9 cellular contexts compared by ENCODE assay signal in the genomic region with DNA sequence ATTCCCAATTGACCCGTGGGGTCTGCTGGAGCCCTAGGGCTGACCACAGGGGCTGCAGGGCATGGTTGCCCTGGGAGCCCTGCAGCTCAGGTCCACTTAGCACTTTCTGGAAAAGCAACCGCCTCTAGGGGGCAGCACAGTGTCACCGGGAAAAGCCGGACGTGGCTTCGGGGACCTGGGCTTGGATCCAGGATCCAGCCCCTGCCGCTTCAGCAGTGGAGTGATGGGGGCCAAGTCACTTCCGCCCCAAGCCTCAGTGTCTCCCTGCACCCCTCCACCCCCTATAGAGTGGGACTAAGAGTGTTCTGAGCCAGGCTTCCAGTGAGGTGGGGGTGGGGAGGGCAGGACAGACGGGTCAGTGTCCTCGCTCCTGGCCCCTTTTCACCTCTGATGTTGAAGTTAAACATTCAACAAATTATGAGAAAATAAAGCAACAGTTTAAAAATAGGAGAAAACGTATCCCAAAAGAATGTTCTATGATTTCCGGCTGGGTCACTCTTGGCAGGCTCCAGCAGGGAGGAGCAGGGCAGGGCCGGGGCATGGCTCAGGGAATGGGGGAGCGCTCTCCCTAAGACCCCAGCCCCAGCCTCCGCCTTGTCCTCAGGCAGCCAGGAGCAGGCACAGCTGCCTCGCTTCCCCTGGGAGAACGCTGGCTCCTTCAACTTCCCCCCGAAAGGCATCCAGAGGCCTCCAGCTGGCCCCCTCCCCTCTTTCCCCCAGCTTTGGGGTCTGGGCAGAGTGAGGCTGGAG.
DNase-seq lines count a peak whose midpoint lies in the region; ATAC-seq, FAIRE-seq and TF ChIP-seq lines count a peak whose summit lies in the region.
"Had no signal": no experiment of that assay in that cellular context is flagged by ENCODE, and none has a peak within 500 bp of the region (broad histone marks: within the 10 kb centered on the region; RNA-seq: fewer than 3 reads in every experiment).

No MANE protein-coding gene starts in this region.

- 0 out of 2 replicates have a peak, but pooled peaks cover 3% of the 10 kb centered on the region for H3K9me3 ChIP-seq in BLaER1
- H3K9me3 ChIP-seq in OCI-LY1 (ENCODE audit: low read length), result no peaks in the 10 kb centered on the region
- peaks cover 4% of the 10 kb centered on the region for H3K9me3 ChIP-seq in left ventricle myocardium inferior (replicated peaks)

- no peak overlapping the region for H3K4me3 Mint-ChIP-seq in activated naive CD8-positive, alpha-beta T cell treated with anti-CD3 and anti-CD28 coated beads, Interleukin-2, amount 50 U/mL, for 24 hours

- H3K27ac ChIP-seq in BLaER1 (no peak overlapping the region), OCI-LY1 (ENCODE audit: low read depth, low read length, poor library complexity, severe bottlenecking) (no peak overlapping the region), left ventricle myocardium inferior (replicated peaks) (peak overlapping the region; percentile 84)

- no peak for ATAC-seq in activated naive CD8-positive, alpha-beta T cell treated with anti-CD3 and anti-CD28 coated beads, Interleukin-2, amount 50 U/mL, for 24 hours
- ATAC-seq in HG03196 (IDR thresholded peaks at IDR 0.05; ENCODE audit: unreplicated experiment), result no peak
- ATAC-seq in HG02884 (IDR thresholded peaks at IDR 0.05; ENCODE audit: unreplicated experiment), result no peak

- H3K79me2 ChIP-seq in OCI-LY1 (ENCODE audit: insufficient read depth, low read length), result no peaks in the 10 kb centered on the region

- H3K36me3 ChIP-seq in BLaER1 (no peaks in the 10 kb centered on the region), OCI-LY1 (ENCODE audit: insufficient read depth, low read length) (no peaks in the 10 kb centered on the region), left ventricle myocardium inferior (no peaks in the 10 kb centered on the region)

- H3K4me3 ChIP-seq in BLaER1 (no peak overlapping the region), OCI-LY1 (ENCODE audit: low read depth, low read length, poor library complexity, severe bottlenecking) (no peak overlapping the region), left ventricle myocardium inferior (peak overlapping the region; percentile 46), retinal pigment epithelial cell (ENCODE audit: low read length) (no peak overlapping the region)

- peaks cover 38% of the 10 kb centered on the region for H3K27me3 ChIP-seq in BLaER1
- no peaks in the 10 kb centered on the region for H3K27me3 ChIP-seq in OCI-LY1 (ENCODE audit: insufficient read depth, low read length)
- peaks cover 32% of the 10 kb centered on the region for H3K27me3 ChIP-seq in left ventricle myocardium inferior (ENCODE audit: low read depth)

- H3K27ac Mint-ChIP-seq in activated naive CD8-positive, alpha-beta T cell treated with anti-CD3 and anti-CD28 coated beads, Interleukin-2, amount 50 U/mL, for 24 hours, result no peak overlapping the region

- H3K4me1 ChIP-seq in BLaER1 (peaks cover 48% of the 10 kb centered on the region), OCI-LY1 (ENCODE audit: insufficient read depth, low read length, severe bottlenecking) (no peaks in the 10 kb centered on the region), left ventricle myocardium inferior (peaks cover 36% of the 10 kb centered on the region)

- no peak overlapping the region for H3K9ac ChIP-seq in BLaER1
- no peak overlapping the region for H3K9ac ChIP-seq in OCI-LY1 (ENCODE audit: low read length)

- DNase-seq in H54 (ENCODE audit: insufficient read length, low spot score), result peak; percentile 68
- DNase-seq in activated naive CD8-positive, alpha-beta T cell treated with anti-CD3 and anti-CD28 coated beads, Interleukin-2, amount 50 U/mL, for 24 hours, result peak; percentile 71
- peak; percentile 86 for DNase-seq in left ventricle myocardium inferior
- DNase-seq in retinal pigment epithelial cell (ENCODE audit: low read depth), result no peak

- no peak for TF ChIP-seq POLR2A in H54 (IDR thresholded peaks at IDR 0.05; ENCODE audit: low read depth, low read length)

- no peaks in the 10 kb centered on the region for H3K36me3 Mint-ChIP-seq in activated naive CD8-positive, alpha-beta T cell treated with anti-CD3 and anti-CD28 coated beads, Interleukin-2, amount 50 U/mL, for 24 hours (ENCODE audit: low read depth)
- H3K36me3 Mint-ChIP-seq: IgD-negative memory B cell had no signal

- intact Hi-C loops in left ventricle myocardium inferior (cut with micrococcal nuclease), result loop anchor here (5.0 kb wide), 1 partner anchor 277 kb away; no protein-coding TSS in a partner anchor

- H3K27me3 Mint-ChIP-seq in activated naive CD8-positive, alpha-beta T cell treated with anti-CD3 and anti-CD28 coated beads, Interleukin-2, amount 50 U/mL, for 24 hours, result peaks cover 34% of the 10 kb centered on the region

- H3K4me1 Mint-ChIP-seq in activated naive CD8-positive, alpha-beta T cell treated with anti-CD3 and anti-CD28 coated beads, Interleukin-2, amount 50 U/mL, for 24 hours, result no peaks in the 10 kb centered on the region
- H3K4me1 Mint-ChIP-seq: IgD-negative memory B cell had no signal

- no peaks in the 10 kb centered on the region for H3K9me2 ChIP-seq in OCI-LY1 (ENCODE audit: low read depth, low read length)

- no peaks in the 10 kb centered on the region for H3K9me3 Mint-ChIP-seq in activated naive CD8-positive, alpha-beta T cell treated with anti-CD3 and anti-CD28 coated beads, Interleukin-2, amount 50 U/mL, for 24 hours
- H3K9me3 Mint-ChIP-seq: IgD-negative memory B cell had no signal

- peak overlapping the region; percentile 62 for H3K4me2 ChIP-seq in BLaER1
- H3K4me2 ChIP-seq in OCI-LY1 (ENCODE audit: low read length), result no peak overlapping the region

- no peaks in the 10 kb centered on the region for H4K20me1 ChIP-seq in BLaER1
- no peaks in the 10 kb centered on the region for H4K20me1 ChIP-seq in OCI-LY1 (ENCODE audit: insufficient read depth, low read length)

- TF ChIP-seq CTCF in OCI-LY1 (IDR thresholded peaks at IDR 0.05; ENCODE audit: low read length) (peak; percentile 71), left ventricle myocardium inferior (IDR thresholded peaks at IDR 0.05; ENCODE audit: borderline replicate concordance) (peak; percentile 93), retinal pigment epithelial cell (conservative IDR thresholded peaks at IDR 0.05; ENCODE audit: low read depth, low read length) (peak; percentile 82)

- no peaks in the 10 kb centered on the region for H3F3A ChIP-seq in OCI-LY1 (ENCODE audit: insufficient read depth, low read length)

- no peak for FAIRE-seq in H54 (lab: Jason Lieb, UNC)

- H2AFZ ChIP-seq in OCI-LY1 (ENCODE audit: low read length), result no peak overlapping the region
